In genomic region chr13:66886248-66886647, GRCh38 we compare ENCODE assay signal across 14 cellular contexts.
DNase-seq lines count a peak whose midpoint lies in the region; ATAC-seq, FAIRE-seq and TF ChIP-seq lines count a peak whose summit lies in the region.
"Had no signal": no experiment of that assay in that cellular context is flagged by ENCODE, and none has a peak within 500 bp of the region (broad histone marks: within the 10 kb centered on the region; RNA-seq: fewer than 3 reads in every experiment).

No MANE protein-coding gene starts in this region.

- H3K27ac ChIP-seq in DOHH2 (ENCODE audit: low read depth, low read length) (peak overlapping the region; percentile 69), GM12878 (ENCODE audit: control insufficient read depth, insufficient read depth) (no peak overlapping the region), kidney (ENCODE audit: low read depth in 2 of 2, low read length in 2 of 2) (peak overlapping the region in 1 of 2 donors; percentile 6)
- H3K27ac ChIP-seq: stomach had no signal

- WGBS in GM12878 (ENCODE audit: insufficient coverage, insufficient replicate concordance, low lambda C conversion rate, missing lambda C conversion rate) = 50% methylated on average over 4 of the region's 4 CpGs

- TF ChIP-seq CTCF in DOHH2 (IDR thresholded peaks at IDR 0.05; ENCODE audit: low read depth, low read length, poor library complexity, severe bottlenecking) = no peak
- TF ChIP-seq CTCF in GM12878 (IDR thresholded peaks at IDR 0.05 in 2 of 3, conservative IDR thresholded peaks at IDR 0.05 in 1 of 3; ENCODE audit: control insufficient read depth in 2 of 3, extremely low read depth in 1 of 3, insufficient read depth in 1 of 3, low read depth in 3 of 3, low read length in 3 of 3) = no peak
- TF ChIP-seq CTCF in kidney (IDR thresholded peaks at IDR 0.05; ENCODE audit: borderline replicate concordance, extremely low read depth, insufficient read depth) = no peak
- no peak for TF ChIP-seq CTCF in GM20000 (IDR thresholded peaks at IDR 0.05; ENCODE audit: extremely low read depth, missing control alignments)

- TF ChIP-seq EP300 in GM12878 (IDR thresholded peaks at IDR 0.05; ENCODE audit: borderline replicate concordance in 1 of 2, control insufficient read depth in 1 of 2, low read depth in 2 of 2, low read length in 2 of 2) = no peak

- no peaks in the 10 kb centered on the region for H3K9me2 ChIP-seq in DOHH2 (replicated peaks; ENCODE audit: control insufficient read depth, low read length)

- intact Hi-C loops in GM12878 (cut with micrococcal nuclease; ENCODE audit: unreplicated experiment) (no loop called here), kidney (cut with DNase I) (no loop called here)

- BruUV-seq in GM12878 (replicated peaks; lab: Mats Ljungman, UMichigan) = no TSS peak

- CTCF ChIA-PET in GM12878 (lab: Yijun Ruan, JAX) = interaction anchor here (1.0 kb wide), 1 partner anchor 29 kb away, joined by 3 read pairs; no protein-coding TSS in a partner anchor

- peaks cover 27% of the 10 kb centered on the region for H3K4me1 ChIP-seq in DOHH2 (ENCODE audit: control insufficient read depth, low read length)
- H3K4me1 ChIP-seq in GM12878 (ENCODE audit: control insufficient read depth, insufficient read depth, low read length) = no peaks in the 10 kb centered on the region
- no peaks in the 10 kb centered on the region for H3K4me1 ChIP-seq in kidney (ENCODE audit: control insufficient read depth in 1 of 2, insufficient read depth in 1 of 2, low read depth in 1 of 2, low read length in 2 of 2)

- H3K9ac ChIP-seq in GM12878 (ENCODE audit: control insufficient read depth, insufficient read depth, low read length) (no peak overlapping the region), kidney (ENCODE audit: low read length in 2 of 2) (no peak overlapping the region)

- POLR2A ChIA-PET in GM12878 (lab: Charles Lee) = no interaction called here

- RAD21 ChIA-PET in GM12878 (lab: Charles Lee; ENCODE audit: unreplicated experiment) = no interaction called here

- H4K20me1 ChIP-seq in DOHH2 (ENCODE audit: control insufficient read depth, insufficient read depth, low read depth, low read length) (no peaks in the 10 kb centered on the region), GM12878 (ENCODE audit: control insufficient read depth, insufficient read depth) (no peaks in the 10 kb centered on the region)

- no peak for TF ChIP-seq POLR2A in GM12878 (IDR thresholded peaks at IDR 0.05; ENCODE audit: low read depth, low read length)

- FAIRE-seq in GM12878 (lab: Jason Lieb, UNC) = no peak
- FAIRE-seq in kidney (lab: Jason Lieb, UNC) = no peak

- no peaks in the 10 kb centered on the region; the same call in 1 of the 2 replicates for H3K9me3 ChIP-seq in DOHH2 (ENCODE audit: control insufficient read depth, insufficient read depth, low read length)
- H3K9me3 ChIP-seq in GM12878 (replicated peaks; ENCODE audit: control insufficient read depth, insufficient read depth, low read length) = no peaks in the 10 kb centered on the region
- no peaks in the 10 kb centered on the region for H3K9me3 ChIP-seq in kidney (ENCODE audit: control insufficient read depth in 1 of 2, low read length in 2 of 2)
- H3K9me3 ChIP-seq: MG63, stomach had no signal

- peak overlapping the region; percentile 54 for H3K4me2 ChIP-seq in DOHH2 (ENCODE audit: low read length)
- H3K4me2 ChIP-seq in GM12878 (ENCODE audit: control insufficient read depth, insufficient read depth) = no peak overlapping the region

- H3K79me2 ChIP-seq in DOHH2 (ENCODE audit: control insufficient read depth, low read length) (no peaks in the 10 kb centered on the region), GM12878 (ENCODE audit: control insufficient read depth, insufficient read depth, low read length) (no peaks in the 10 kb centered on the region)

- H2AFZ ChIP-seq in GM12878 (ENCODE audit: control insufficient read depth, low read depth, low read length) = no peak overlapping the region

- peaks cover 9% of the 10 kb centered on the region for H3F3A ChIP-seq in DOHH2 (ENCODE audit: control insufficient read depth, insufficient read depth)

- no peak for TF ChIP-seq RAD21 in GM12878 (IDR thresholded peaks at IDR 0.05; ENCODE audit: insufficient read depth, low read depth, low read length)

- peak overlapping the region; percentile 47 for H3K4me3 ChIP-seq in DOHH2 (ENCODE audit: low read length)
- no peak overlapping the region for H3K4me3 ChIP-seq in GM12878
- H3K4me3 ChIP-seq in kidney (ENCODE audit: low read length in 2 of 2) = no peak overlapping the region
- H3K4me3 ChIP-seq: MG63, stomach had no signal

- peaks cover 4% of the 10 kb centered on the region for H3K36me3 ChIP-seq in DOHH2 (ENCODE audit: control insufficient read depth, low read length)
- no peaks in the 10 kb centered on the region for H3K36me3 ChIP-seq in GM12878 (ENCODE audit: control insufficient read depth in 2 of 2, insufficient read depth in 2 of 2, low read length in 1 of 2)
- no peaks in the 10 kb centered on the region for H3K36me3 ChIP-seq in kidney (ENCODE audit: control insufficient read depth in 1 of 2, insufficient read depth in 2 of 2, low read length in 2 of 2)
- H3K36me3 ChIP-seq: MG63, stomach had no signal

- ATAC-seq in GM12878 = peak; percentile 41

- peak; percentile 46 for DNase-seq in NCI-H146 (lab: John Stamatoyannopoulos, UW)
- DNase-seq in GM12878 (ENCODE audit: low read depth, low spot score) = no peak
- DNase-seq in myocyte (ENCODE audit: low read depth) = peak; percentile 51
- no peak for DNase-seq in T-helper 9 cell
- no peak for DNase-seq in kidney
- DNase-seq in NCI-H2227 treated with DMSO at 0.1 percent for 48 hours (lab: John Stamatoyannopoulos, UW) = no peak
- DNase-seq in GM20000 (ENCODE audit: low spot score) = no peak
- DNase-seq: activated CD8-positive, alpha-beta memory T cell treated with anti-CD3 and anti-CD28 coated beads for 24 hours; activated naive CD4-positive, alpha-beta T cell; glutamatergic neuron; NCI-H82; stomach had no signal

- H3K27me3 ChIP-seq in DOHH2 (ENCODE audit: control insufficient read depth, low read length) (no peaks in the 10 kb centered on the region), GM12878 (replicated peaks in 1 of 2; ENCODE audit: control insufficient read depth in 2 of 2, insufficient read depth in 2 of 2, low read length in 1 of 2) (no peaks in the 10 kb centered on the region)
- H3K27me3 ChIP-seq: MG63, stomach had no signal

- SMC1A ChIA-PET in GM12878 (lab: Charles Lee; ENCODE audit: uncharacterized antibody, unreplicated experiment) = interaction anchor here (0.7 to 1.4 kb wide), 5 partner anchors 8 to 387 kb away, joined by 3 to 4 read pairs (median 3); no protein-coding TSS in a partner anchor

- in situ Hi-C loops in GM12878 (cut with MboI) = no loop called here

TF ChIP-seq in GM12878, 131 proteins besides CTCF, POLR2A, EP300 and RAD21 (continues in another document):
- no peak for TF ChIP-seq ZNF217 (IDR thresholded peaks at IDR 0.05)
- TF ChIP-seq MAX (IDR thresholded peaks at IDR 0.05; ENCODE audit: low read depth, low read length) = no peak
- no peak for TF ChIP-seq E2F4 (IDR thresholded peaks at IDR 0.05; ENCODE audit: low read depth, low read length)
- TF ChIP-seq JUNB (IDR thresholded peaks at IDR 0.05) = no peak
- no peak for TF ChIP-seq E4F1 (IDR thresholded peaks at IDR 0.05; ENCODE audit: borderline replicate concordance, partially characterized antibody)
- no peak for TF ChIP-seq CEBPB (IDR thresholded peaks at IDR 0.05; ENCODE audit: borderline replicate concordance in 1 of 2, low read depth in 2 of 2, low read length in 2 of 2)
- no peak for TF ChIP-seq JUND (IDR thresholded peaks at IDR 0.05; ENCODE audit: low read depth, low read length)
- no peak for TF ChIP-seq FOXM1 (IDR thresholded peaks at IDR 0.05; ENCODE audit: low read depth, low read length)
- TF ChIP-seq BRCA1 (IDR thresholded peaks at IDR 0.05; ENCODE audit: low read depth, low read length) = no peak
- TF ChIP-seq CREM (IDR thresholded peaks at IDR 0.05; ENCODE audit: low read depth) = no peak
- no peak for TF ChIP-seq SIX5 (IDR thresholded peaks at IDR 0.05; ENCODE audit: low read depth, low read length, severe bottlenecking)
- TF ChIP-seq SMAD5 (IDR thresholded peaks at IDR 0.05; ENCODE audit: low read depth) = no peak

Comparison
In these comparisons a context has a peak if more than half of its experiments do, and no peak if none do; other contexts are left out.
1. DNase-seq: peak in NCI-H146 (single experiment) and myocyte (single experiment); none in GM12878 (single experiment), T-helper 9 cell (single experiment), kidney (single experiment), NCI-H2227 treated with DMSO at 0.1 percent for 48 hours (single experiment) and GM20000 (single experiment).